2 cellular contexts compared by ENCODE assay signal in the genomic region with DNA sequence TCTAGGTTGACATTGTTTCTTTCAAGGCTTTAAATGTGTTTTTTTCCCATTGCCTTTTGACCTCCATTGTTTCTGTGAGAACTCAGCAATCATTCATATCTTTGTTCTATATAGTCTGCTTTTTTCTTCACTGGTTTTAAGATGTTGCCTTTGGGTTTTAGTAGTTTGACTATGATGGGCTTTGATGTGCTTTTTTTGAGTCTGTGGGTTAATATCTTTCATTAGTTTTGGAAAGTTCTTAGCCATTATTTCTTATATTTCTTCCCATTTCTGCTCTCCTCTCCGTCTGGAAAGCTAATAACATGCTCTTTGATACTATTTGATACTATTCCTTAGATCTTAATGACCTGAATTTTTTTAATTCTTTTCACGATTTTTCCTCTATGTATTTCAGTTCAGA.
TF ChIP-seq lines count a peak whose summit lies in the region.

No MANE protein-coding gene starts in this region.

TF ChIP-seq in WTC11, 78 proteins besides CTCF, POLR2A, EP300 and RAD21:
- TF ChIP-seq ZNF232 (CRISPR knock-in tag; IDR thresholded peaks at IDR 0.05) (no peak), NFE2L1 (CRISPR knock-in tag; IDR thresholded peaks at IDR 0.05) (no peak), SP1 (CRISPR knock-in tag; conservative IDR thresholded peaks at IDR 0.05) (no peak), GRHL2 (CRISPR knock-in tag; IDR thresholded peaks at IDR 0.05; ENCODE audit: insufficient replicate concordance, severe bottlenecking) (no peak), ZNF423 (CRISPR knock-in tag; IDR thresholded peaks at IDR 0.05) (no peak), OVOL2 (CRISPR knock-in tag; IDR thresholded peaks at IDR 0.05; ENCODE audit: borderline replicate concordance) (no peak), RELA (CRISPR knock-in tag; IDR thresholded peaks at IDR 0.05; ENCODE audit: borderline replicate concordance) (no peak)

TF ChIP-seq in GM23338, 12 proteins besides CTCF, POLR2A, EP300 and RAD21:
- TF ChIP-seq ETS1 (IDR thresholded peaks at IDR 0.05) (no peak), CREB1 (CRISPR knock-in tag; IDR thresholded peaks at IDR 0.05; ENCODE audit: low read depth) (no peak), ZNF331 (CRISPR knock-in tag; IDR thresholded peaks at IDR 0.05; ENCODE audit: low read depth) (no peak), JUNB (IDR thresholded peaks at IDR 0.05; ENCODE audit: unreplicated experiment) (no peak), ZNF462 (CRISPR knock-in tag; IDR thresholded peaks at IDR 0.05) (no peak), STAT1 (IDR thresholded peaks at IDR 0.05; ENCODE audit: unreplicated experiment) (no peak), ZNF114 (CRISPR knock-in tag; IDR thresholded peaks at IDR 0.05) (no peak), NANOG (IDR thresholded peaks at IDR 0.05; ENCODE audit: borderline replicate concordance) (no peak), EZH2phosphoT487 (IDR thresholded peaks at IDR 0.05; ENCODE audit: unreplicated experiment) (no peak), EZH2 (IDR thresholded peaks at IDR 0.05; ENCODE audit: low read depth, unreplicated experiment) (no peak), POLR2AphosphoS5 (IDR thresholded peaks at IDR 0.05; ENCODE audit: low read depth) (no peak)
- TF ChIP-seq, protein P1, sequence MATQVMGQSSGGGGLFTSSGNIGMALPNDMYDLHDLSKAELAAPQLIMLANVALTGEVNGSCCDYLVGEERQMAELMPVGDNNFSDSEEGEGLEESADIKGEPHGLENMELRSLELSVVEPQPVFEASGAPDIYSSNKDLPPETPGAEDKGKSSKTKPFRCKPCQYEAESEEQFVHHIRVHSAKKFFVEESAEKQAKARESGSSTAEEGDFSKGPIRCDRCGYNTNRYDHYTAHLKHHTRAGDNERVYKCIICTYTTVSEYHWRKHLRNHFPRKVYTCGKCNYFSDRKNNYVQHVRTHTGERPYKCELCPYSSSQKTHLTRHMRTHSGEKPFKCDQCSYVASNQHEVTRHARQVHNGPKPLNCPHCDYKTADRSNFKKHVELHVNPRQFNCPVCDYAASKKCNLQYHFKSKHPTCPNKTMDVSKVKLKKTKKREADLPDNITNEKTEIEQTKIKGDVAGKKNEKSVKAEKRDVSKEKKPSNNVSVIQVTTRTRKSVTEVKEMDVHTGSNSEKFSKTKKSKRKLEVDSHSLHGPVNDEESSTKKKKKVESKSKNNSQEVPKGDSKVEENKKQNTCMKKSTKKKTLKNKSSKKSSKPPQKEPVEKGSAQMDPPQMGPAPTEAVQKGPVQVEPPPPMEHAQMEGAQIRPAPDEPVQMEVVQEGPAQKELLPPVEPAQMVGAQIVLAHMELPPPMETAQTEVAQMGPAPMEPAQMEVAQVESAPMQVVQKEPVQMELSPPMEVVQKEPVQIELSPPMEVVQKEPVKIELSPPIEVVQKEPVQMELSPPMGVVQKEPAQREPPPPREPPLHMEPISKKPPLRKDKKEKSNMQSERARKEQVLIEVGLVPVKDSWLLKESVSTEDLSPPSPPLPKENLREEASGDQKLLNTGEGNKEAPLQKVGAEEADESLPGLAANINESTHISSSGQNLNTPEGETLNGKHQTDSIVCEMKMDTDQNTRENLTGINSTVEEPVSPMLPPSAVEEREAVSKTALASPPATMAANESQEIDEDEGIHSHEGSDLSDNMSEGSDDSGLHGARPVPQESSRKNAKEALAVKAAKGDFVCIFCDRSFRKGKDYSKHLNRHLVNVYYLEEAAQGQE (IDR thresholded peaks at IDR 0.05; ENCODE audit: unreplicated experiment): no peak
